ENCODE assay signal across 1 cellular context in the genomic region with DNA sequence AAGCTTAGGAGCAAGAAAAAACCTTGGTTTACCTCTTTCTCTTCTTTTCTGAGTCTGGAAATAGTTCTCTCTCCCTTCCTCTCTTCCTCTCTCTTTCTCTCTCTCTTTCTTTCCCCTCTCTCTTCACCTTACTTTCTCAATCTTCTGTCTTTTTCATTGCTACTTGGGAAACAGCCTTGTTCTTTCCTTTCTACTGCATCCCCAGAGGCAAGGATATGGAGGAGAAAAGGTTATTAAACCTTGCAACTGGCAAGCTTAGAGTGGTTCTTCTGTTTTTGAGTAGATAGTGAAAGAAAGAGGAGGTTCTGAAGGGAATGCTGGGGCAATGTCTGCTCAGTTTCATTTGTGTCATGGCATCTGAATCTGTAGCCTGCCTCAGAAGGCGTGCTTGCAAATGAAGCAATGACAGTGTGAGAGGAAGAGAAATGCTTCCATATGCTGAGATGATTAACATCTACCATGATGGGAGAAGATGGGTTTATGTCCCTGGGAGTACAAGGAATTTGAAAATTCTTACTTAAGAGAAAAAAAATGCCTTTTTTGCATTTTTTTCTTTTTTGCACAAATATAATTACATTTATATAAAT.
TF ChIP-seq lines count a peak whose summit lies in the region.

No MANE protein-coding gene starts in this region.

TF ChIP-seq in SK-N-SH, 30 proteins besides CTCF, POLR2A, EP300 and RAD21 (continued from another document):
- TF ChIP-seq, protein P1, sequence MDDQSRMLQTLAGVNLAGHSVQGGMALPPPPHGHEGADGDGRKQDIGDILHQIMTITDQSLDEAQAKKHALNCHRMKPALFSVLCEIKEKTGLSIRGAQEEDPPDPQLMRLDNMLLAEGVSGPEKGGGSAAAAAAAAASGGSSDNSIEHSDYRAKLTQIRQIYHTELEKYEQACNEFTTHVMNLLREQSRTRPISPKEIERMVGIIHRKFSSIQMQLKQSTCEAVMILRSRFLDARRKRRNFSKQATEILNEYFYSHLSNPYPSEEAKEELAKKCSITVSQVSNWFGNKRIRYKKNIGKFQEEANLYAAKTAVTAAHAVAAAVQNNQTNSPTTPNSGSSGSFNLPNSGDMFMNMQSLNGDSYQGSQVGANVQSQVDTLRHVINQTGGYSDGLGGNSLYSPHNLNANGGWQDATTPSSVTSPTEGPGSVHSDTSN (IDR thresholded peaks at IDR 0.05) = 0 out of 2 replicates have a peak, but pooled peaks have one; percentile 9
- no peak for TF ChIP-seq POLR2AphosphoS5 (IDR thresholded peaks at IDR 0.05; ENCODE audit: low read depth, low read length)
- no peak for TF ChIP-seq GABPA (IDR thresholded peaks at IDR 0.05; ENCODE audit: low read depth)
- TF ChIP-seq MXI1 (IDR thresholded peaks at IDR 0.05; ENCODE audit: low read depth, low read length) = peak; percentile 82; the same call in 1 of the 2 replicates
- no peak for TF ChIP-seq TAF1 (IDR thresholded peaks at IDR 0.05; ENCODE audit: borderline replicate concordance, low read depth, low read length)
- TF ChIP-seq YY1 (IDR thresholded peaks at IDR 0.05; ENCODE audit: low read depth) = no peak
- TF ChIP-seq, protein P2, sequence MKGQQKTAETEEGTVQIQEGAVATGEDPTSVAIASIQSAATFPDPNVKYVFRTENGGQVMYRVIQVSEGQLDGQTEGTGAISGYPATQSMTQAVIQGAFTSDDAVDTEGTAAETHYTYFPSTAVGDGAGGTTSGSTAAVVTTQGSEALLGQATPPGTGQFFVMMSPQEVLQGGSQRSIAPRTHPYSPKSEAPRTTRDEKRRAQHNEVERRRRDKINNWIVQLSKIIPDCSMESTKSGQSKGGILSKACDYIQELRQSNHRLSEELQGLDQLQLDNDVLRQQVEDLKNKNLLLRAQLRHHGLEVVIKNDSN (IDR thresholded peaks at IDR 0.05; ENCODE audit: borderline replicate concordance, low read depth) = no peak
- no peak for TF ChIP-seq CHD2 (IDR thresholded peaks at IDR 0.05; ENCODE audit: low read length, partially characterized antibody)
- TF ChIP-seq, protein P3, sequence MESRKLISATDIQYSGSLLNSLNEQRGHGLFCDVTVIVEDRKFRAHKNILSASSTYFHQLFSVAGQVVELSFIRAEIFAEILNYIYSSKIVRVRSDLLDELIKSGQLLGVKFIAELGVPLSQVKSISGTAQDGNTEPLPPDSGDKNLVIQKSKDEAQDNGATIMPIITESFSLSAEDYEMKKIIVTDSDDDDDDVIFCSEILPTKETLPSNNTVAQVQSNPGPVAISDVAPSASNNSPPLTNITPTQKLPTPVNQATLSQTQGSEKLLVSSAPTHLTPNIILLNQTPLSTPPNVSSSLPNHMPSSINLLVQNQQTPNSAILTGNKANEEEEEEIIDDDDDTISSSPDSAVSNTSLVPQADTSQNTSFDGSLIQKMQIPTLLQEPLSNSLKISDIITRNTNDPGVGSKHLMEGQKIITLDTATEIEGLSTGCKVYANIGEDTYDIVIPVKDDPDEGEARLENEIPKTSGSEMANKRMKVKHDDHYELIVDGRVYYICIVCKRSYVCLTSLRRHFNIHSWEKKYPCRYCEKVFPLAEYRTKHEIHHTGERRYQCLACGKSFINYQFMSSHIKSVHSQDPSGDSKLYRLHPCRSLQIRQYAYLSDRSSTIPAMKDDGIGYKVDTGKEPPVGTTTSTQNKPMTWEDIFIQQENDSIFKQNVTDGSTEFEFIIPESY (IDR thresholded peaks at IDR 0.05; ENCODE audit: borderline replicate concordance, low read depth) = no peak
- no peak for TF ChIP-seq MEF2A (IDR thresholded peaks at IDR 0.05; ENCODE audit: borderline replicate concordance, low read depth)
- TF ChIP-seq RCOR1 (IDR thresholded peaks at IDR 0.05; ENCODE audit: low read length) = peak; percentile 55; the same call in 1 of the 2 replicates
- TF ChIP-seq, protein P4, sequence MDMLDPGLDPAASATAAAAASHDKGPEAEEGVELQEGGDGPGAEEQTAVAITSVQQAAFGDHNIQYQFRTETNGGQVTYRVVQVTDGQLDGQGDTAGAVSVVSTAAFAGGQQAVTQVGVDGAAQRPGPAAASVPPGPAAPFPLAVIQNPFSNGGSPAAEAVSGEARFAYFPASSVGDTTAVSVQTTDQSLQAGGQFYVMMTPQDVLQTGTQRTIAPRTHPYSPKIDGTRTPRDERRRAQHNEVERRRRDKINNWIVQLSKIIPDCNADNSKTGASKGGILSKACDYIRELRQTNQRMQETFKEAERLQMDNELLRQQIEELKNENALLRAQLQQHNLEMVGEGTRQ (IDR thresholded peaks at IDR 0.05; ENCODE audit: borderline replicate concordance, low read depth, low read length) = no peak
- TF ChIP-seq NRF1 (IDR thresholded peaks at IDR 0.05; ENCODE audit: low read depth, low read length) = no peak
- TF ChIP-seq ELF1 (IDR thresholded peaks at IDR 0.05) = no peak
- no peak for TF ChIP-seq FOXM1 (IDR thresholded peaks at IDR 0.05; ENCODE audit: low read depth)
- no peak for TF ChIP-seq FOXJ3 (CRISPR knock-in tag; IDR thresholded peaks at IDR 0.05)
- peak; percentile 22; the same call in 1 of the 2 replicates for TF ChIP-seq TCF12 (IDR thresholded peaks at IDR 0.05)
- TF ChIP-seq NFIC (IDR thresholded peaks at IDR 0.05; ENCODE audit: borderline replicate concordance) = no peak
- TF ChIP-seq SIN3A (IDR thresholded peaks at IDR 0.05; ENCODE audit: borderline replicate concordance, low read depth, low read length) = no peak
- TF ChIP-seq EZH2phosphoT487 (IDR thresholded peaks at IDR 0.05; ENCODE audit: borderline replicate concordance, low read depth) = no peak
